8 cellular contexts compared by ENCODE assay signal in the genomic region with DNA sequence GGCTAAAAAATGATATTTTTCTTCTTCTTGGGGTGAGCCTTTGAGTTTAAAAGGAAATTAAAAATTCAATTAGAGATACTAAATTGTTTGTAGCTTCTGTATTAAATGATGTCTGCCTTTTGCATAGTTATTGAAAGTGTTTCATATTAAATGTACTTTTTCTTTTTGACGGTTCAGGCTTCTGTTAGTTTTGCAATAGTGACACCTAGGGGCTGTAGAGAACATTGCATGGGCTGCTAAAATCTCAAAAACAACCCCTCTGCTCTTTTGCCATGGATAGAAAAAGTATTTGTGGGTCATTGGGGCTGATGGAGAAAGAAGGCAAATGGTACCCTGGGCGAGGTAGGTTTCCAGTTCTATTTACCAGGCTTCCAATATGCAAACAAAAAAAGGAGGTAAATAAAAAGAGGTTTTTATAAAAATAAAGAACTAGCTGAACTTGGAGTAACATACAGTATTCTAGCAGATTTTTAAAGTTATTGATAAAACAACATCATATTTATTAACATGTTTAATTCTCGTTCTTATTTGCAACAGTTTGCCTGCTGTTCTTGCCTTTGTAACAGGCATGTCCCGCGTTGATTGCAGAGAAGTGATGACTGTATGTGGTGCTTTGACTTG.
DNase-seq lines count a peak whose midpoint lies in the region; ATAC-seq and TF ChIP-seq lines count a peak whose summit lies in the region.

No MANE protein-coding gene starts in this region.

- H3K4me3 Mint-ChIP-seq in activated T-cell treated with anti-CD3 and anti-CD28 coated beads, Interleukin-2, amount 50 U/mL, for 4 hours: no peak overlapping the region
- H3K4me3 Mint-ChIP-seq in nephron progenitor cell: no peak overlapping the region

- no peak overlapping the region for H3K27ac Mint-ChIP-seq in nephron progenitor cell

- DNase-seq in activated T-cell treated with anti-CD3 and anti-CD28 coated beads, Interleukin-2, amount 50 U/mL, for 4 hours: peak; percentile 9
- no peak for DNase-seq in activated T-cell treated with anti-CD3 and anti-CD28 coated beads, Interleukin-2, amount 50 U/mL, for 48 hours
- DNase-seq in NAMALWA (ENCODE audit: low spot score) (peak; percentile 65), nephron progenitor cell (peak; percentile 25), NCI-H187 (lab: John Stamatoyannopoulos, UW) (no peak)

- H3K27me3 Mint-ChIP-seq in activated T-cell treated with anti-CD3 and anti-CD28 coated beads, Interleukin-2, amount 50 U/mL, for 4 hours (ENCODE audit: low read depth): no peaks in the 10 kb centered on the region
- H3K27me3 Mint-ChIP-seq in nephron progenitor cell (ENCODE audit: low read depth, poor library complexity): no peaks in the 10 kb centered on the region

- no peak for ATAC-seq in activated T-cell treated with anti-CD3 and anti-CD28 coated beads, Interleukin-2, amount 50 U/mL, for 4 hours
- ATAC-seq in SK-N-SH treated with all-trans-retinoic acid at 6 μM for 48 hours (peak; percentile 9; the same call in 2 of the 3 replicates), esophagus mucosa (peak; percentile 71), HG02763 (IDR thresholded peaks at IDR 0.05; ENCODE audit: unreplicated experiment) (no peak)

- peaks cover 22% of the 10 kb centered on the region for H3K4me1 Mint-ChIP-seq in activated T-cell treated with anti-CD3 and anti-CD28 coated beads, Interleukin-2, amount 50 U/mL, for 4 hours (ENCODE audit: low read depth)
- H3K4me1 Mint-ChIP-seq in nephron progenitor cell: peaks cover 30% of the 10 kb centered on the region

- H3K36me3 Mint-ChIP-seq in activated T-cell treated with anti-CD3 and anti-CD28 coated beads, Interleukin-2, amount 50 U/mL, for 4 hours (ENCODE audit: insufficient read depth): no peaks in the 10 kb centered on the region
- peaks cover 4% of the 10 kb centered on the region for H3K36me3 Mint-ChIP-seq in nephron progenitor cell (ENCODE audit: low read depth)

- H3K9me3 Mint-ChIP-seq in activated T-cell treated with anti-CD3 and anti-CD28 coated beads, Interleukin-2, amount 50 U/mL, for 4 hours: no peaks in the 10 kb centered on the region
- H3K9me3 Mint-ChIP-seq in nephron progenitor cell: peaks cover 5% of the 10 kb centered on the region

- TF ChIP-seq CTCF in nephron progenitor cell (IDR thresholded peaks at IDR 0.05): peak; percentile 93

TF ChIP-seq in SK-N-SH treated with all-trans-retinoic acid at 6 μM for 48 hours, 23 proteins besides CTCF, POLR2A, EP300 and RAD21:
- TF ChIP-seq ARNTL (CRISPR knock-in tag; IDR thresholded peaks at IDR 0.05; ENCODE audit: borderline replicate concordance, low read depth): no peak
- TF ChIP-seq GLIS3 (CRISPR knock-in tag; IDR thresholded peaks at IDR 0.05): no peak
- TF ChIP-seq ZNF8 (CRISPR knock-in tag; IDR thresholded peaks at IDR 0.05): no peak
- TF ChIP-seq ZNF70 (CRISPR knock-in tag; IDR thresholded peaks at IDR 0.05): no peak
- TF ChIP-seq TCF4 (CRISPR knock-in tag; IDR thresholded peaks at IDR 0.05; ENCODE audit: borderline replicate concordance): no peak
- TF ChIP-seq RARB (CRISPR knock-in tag; IDR thresholded peaks at IDR 0.05): no peak
- TF ChIP-seq, protein P1, sequence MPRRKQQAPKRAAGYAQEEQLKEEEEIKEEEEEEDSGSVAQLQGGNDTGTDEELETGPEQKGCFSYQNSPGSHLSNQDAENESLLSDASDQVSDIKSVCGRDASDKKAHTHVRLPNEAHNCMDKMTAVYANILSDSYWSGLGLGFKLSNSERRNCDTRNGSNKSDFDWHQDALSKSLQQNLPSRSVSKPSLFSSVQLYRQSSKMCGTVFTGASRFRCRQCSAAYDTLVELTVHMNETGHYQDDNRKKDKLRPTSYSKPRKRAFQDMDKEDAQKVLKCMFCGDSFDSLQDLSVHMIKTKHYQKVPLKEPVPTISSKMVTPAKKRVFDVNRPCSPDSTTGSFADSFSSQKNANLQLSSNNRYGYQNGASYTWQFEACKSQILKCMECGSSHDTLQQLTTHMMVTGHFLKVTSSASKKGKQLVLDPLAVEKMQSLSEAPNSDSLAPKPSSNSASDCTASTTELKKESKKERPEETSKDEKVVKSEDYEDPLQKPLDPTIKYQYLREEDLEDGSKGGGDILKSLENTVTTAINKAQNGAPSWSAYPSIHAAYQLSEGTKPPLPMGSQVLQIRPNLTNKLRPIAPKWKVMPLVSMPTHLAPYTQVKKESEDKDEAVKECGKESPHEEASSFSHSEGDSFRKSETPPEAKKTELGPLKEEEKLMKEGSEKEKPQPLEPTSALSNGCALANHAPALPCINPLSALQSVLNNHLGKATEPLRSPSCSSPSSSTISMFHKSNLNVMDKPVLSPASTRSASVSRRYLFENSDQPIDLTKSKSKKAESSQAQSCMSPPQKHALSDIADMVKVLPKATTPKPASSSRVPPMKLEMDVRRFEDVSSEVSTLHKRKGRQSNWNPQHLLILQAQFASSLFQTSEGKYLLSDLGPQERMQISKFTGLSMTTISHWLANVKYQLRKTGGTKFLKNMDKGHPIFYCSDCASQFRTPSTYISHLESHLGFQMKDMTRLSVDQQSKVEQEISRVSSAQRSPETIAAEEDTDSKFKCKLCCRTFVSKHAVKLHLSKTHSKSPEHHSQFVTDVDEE (CRISPR knock-in tag; IDR thresholded peaks at IDR 0.05): no peak
- TF ChIP-seq, protein P2, sequence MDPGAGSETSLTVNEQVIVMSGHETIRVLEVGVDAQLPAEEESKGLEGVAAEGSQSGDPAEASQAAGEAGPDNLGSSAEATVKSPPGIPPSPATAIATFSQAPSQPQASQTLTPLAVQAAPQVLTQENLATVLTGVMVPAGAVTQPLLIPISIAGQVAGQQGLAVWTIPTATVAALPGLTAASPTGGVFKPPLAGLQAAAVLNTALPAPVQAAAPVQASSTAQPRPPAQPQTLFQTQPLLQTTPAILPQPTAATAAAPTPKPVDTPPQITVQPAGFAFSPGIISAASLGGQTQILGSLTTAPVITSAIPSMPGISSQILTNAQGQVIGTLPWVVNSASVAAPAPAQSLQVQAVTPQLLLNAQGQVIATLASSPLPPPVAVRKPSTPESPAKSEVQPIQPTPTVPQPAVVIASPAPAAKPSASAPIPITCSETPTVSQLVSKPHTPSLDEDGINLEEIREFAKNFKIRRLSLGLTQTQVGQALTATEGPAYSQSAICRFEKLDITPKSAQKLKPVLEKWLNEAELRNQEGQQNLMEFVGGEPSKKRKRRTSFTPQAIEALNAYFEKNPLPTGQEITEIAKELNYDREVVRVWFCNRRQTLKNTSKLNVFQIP (CRISPR knock-in tag; IDR thresholded peaks at IDR 0.05; ENCODE audit: borderline replicate concordance, low read depth): no peak
- TF ChIP-seq, protein P3, sequence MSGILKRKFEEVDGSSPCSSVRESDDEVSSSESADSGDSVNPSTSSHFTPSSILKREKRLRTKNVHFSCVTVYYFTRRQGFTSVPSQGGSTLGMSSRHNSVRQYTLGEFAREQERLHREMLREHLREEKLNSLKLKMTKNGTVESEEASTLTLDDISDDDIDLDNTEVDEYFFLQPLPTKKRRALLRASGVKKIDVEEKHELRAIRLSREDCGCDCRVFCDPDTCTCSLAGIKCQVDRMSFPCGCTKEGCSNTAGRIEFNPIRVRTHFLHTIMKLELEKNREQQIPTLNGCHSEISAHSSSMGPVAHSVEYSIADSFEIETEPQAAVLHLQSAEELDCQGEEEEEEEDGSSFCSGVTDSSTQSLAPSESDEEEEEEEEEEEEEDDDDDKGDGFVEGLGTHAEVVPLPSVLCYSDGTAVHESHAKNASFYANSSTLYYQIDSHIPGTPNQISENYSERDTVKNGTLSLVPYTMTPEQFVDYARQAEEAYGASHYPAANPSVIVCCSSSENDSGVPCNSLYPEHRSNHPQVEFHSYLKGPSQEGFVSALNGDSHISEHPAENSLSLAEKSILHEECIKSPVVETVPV (CRISPR knock-in tag; IDR thresholded peaks at IDR 0.05): no peak
- no peak for TF ChIP-seq PPARA (CRISPR knock-in tag; IDR thresholded peaks at IDR 0.05; ENCODE audit: borderline replicate concordance)
- no peak for TF ChIP-seq CSDC2 (CRISPR knock-in tag; IDR thresholded peaks at IDR 0.05)
- TF ChIP-seq SNAI2 (CRISPR knock-in tag; IDR thresholded peaks at IDR 0.05): no peak
- TF ChIP-seq, protein P4, sequence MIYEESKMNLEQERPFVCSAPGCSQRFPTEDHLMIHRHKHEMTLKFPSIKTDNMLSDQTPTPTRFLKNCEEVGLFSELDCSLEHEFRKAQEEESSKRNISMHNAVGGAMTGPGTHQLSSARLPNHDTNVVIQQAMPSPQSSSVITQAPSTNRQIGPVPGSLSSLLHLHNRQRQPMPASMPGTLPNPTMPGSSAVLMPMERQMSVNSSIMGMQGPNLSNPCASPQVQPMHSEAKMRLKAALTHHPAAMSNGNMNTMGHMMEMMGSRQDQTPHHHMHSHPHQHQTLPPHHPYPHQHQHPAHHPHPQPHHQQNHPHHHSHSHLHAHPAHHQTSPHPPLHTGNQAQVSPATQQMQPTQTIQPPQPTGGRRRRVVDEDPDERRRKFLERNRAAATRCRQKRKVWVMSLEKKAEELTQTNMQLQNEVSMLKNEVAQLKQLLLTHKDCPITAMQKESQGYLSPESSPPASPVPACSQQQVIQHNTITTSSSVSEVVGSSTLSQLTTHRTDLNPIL (CRISPR knock-in tag; IDR thresholded peaks at IDR 0.05; ENCODE audit: low read depth): no peak

Comparison
In these comparisons a context has a peak if more than half of its experiments do, and no peak if none do; other contexts are left out.
1. DNase-seq: peak in activated T-cell treated with anti-CD3 and anti-CD28 coated beads, Interleukin-2, amount 50 U/mL, for 4 hours (single experiment), NAMALWA (single experiment) and nephron progenitor cell (single experiment); none in activated T-cell treated with anti-CD3 and anti-CD28 coated beads, Interleukin-2, amount 50 U/mL, for 48 hours (0 of 2) and NCI-H187 (0 of 2).
2. ATAC-seq: peak in SK-N-SH treated with all-trans-retinoic acid at 6 μM for 48 hours (single experiment) and esophagus mucosa (single experiment); none in activated T-cell treated with anti-CD3 and anti-CD28 coated beads, Interleukin-2, amount 50 U/mL, for 4 hours (0 of 2) and HG02763 (single experiment).